In the genomic region with DNA sequence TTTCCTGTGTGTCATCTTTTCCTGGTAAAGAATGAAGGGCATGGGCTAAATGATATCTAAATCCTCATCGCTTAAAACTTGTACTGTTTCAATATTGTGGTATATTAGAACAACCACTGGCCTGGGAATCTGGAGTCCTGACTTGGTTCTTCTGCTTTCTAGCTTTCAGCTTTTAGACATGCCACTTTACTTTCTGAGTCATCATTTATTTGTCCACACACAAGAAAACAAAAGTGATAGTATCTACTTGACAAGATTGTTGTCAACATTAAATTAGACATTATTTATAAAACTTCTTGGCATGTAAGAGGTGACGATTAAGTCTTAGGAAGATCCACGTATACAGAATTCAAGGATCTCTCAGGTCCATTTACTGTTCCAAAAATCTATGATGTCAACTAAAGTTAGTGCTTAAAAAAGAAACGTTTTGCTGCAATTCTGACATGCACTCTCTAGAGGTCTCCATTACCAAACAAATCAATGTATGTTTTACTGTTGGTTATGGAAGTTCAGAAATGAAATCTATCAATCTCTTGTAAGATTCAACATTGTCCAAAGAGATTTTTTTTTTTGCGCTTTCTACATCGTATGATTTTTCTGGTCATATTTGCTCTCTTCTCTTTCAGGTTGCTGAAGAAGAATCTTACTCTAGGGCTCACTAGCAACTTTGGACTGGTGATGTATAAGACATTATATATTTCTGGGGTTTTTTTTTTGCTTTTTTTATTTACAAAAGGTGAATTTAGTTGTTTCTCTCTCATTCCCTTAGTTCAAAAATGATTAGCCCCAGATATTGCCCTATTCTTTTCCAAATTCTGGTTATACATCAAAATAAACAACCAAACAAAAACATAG, we compare ENCODE assay signal across 8 cellular contexts. TPM values are rescaled to one million over a fixed set of nuclear protein-coding genes. Genes with fewer than 3 reads are reported as not detected.
DNase-seq lines count a peak whose midpoint lies in the region; ATAC-seq and TF ChIP-seq lines count a peak whose summit lies in the region.

No MANE protein-coding gene starts in this region.

- CTCF ChIA-PET in MCF 10A (lab: Yijun Ruan, JAX), result interaction anchor here (0.7 to 3.2 kb wide), 8 partner anchors 12 to 1309 kb away, joined by 3 to 15 read pairs (median 4); no protein-coding TSS in a partner anchor
- CTCF ChIA-PET in activated CD8-positive, alpha-beta T cell treated with anti-CD3 and anti-CD28 coated beads, Interleukin-2, amount 10 ng/mL, durations not matched to agents 7 days and 5 days (lab: Charles Lee), result no interaction called here

- intact Hi-C loops in MCF 10A (cut with micrococcal nuclease), result no loop called here
- intact Hi-C loops in breast epithelium (cut with DNase I; ENCODE audit: low total_unique reads), result no loop called here

- H3K36me3 ChIP-seq in breast epithelium (no peaks in the 10 kb centered on the region), endodermal cell (ENCODE audit: control insufficient read depth, insufficient read depth, low read length) (no peaks in the 10 kb centered on the region)

- POLR2A ChIA-PET in MCF 10A (lab: Yijun Ruan, JAX), result interaction anchor here (1.0 kb wide), 1 partner anchor 152 kb away, joined by 5 read pairs; no protein-coding TSS in a partner anchor
- POLR2A ChIA-PET in activated CD8-positive, alpha-beta T cell treated with anti-CD3 and anti-CD28 coated beads, Interleukin-2, amount 10 ng/mL, durations not matched to agents 7 days and 5 days (lab: Charles Lee), result no interaction called here

- no peak overlapping the region for H3K9ac ChIP-seq in endodermal cell (ENCODE audit: extremely low read depth, low read length, poor library complexity, severe bottlenecking)

- H3K4me1 ChIP-seq in breast epithelium (no peaks in the 10 kb centered on the region), endodermal cell (ENCODE audit: control insufficient read depth, insufficient read depth, low read length) (no peaks in the 10 kb centered on the region)

- H3K27me3 Mint-ChIP-seq in MCF 10A (ENCODE audit: insufficient read depth, unreplicated experiment) (peaks cover 75% of the 10 kb centered on the region), endodermal cell (ENCODE audit: insufficient read depth) (peaks cover 2% of the 10 kb centered on the region), type B pancreatic cell (peaks cover 25% of the 10 kb centered on the region)
- no peaks in the 10 kb centered on the region for H3K27me3 Mint-ChIP-seq in activated CD8-positive, alpha-beta T cell treated with anti-CD3 and anti-CD28 coated beads, Interleukin-2, amount 10 ng/mL, durations not matched to agents 7 days and 5 days (ENCODE audit: low read depth)

- BruUV-seq in MCF 10A (replicated peaks; lab: Mats Ljungman, UMichigan), result no TSS peak

- DNase-seq in MCF 10A (ENCODE audit: unreplicated experiment) (peak; percentile 31), breast epithelium (ENCODE audit: low spot score in 2 of 2) (no peak), NCI-H2196 treated with DMSO at 0.1 percent for 48 hours (lab: John Stamatoyannopoulos, UW; ENCODE audit: unreplicated experiment) (peak; percentile 27), endodermal cell (no peak), type B pancreatic cell (ENCODE audit: extremely low spot score, unreplicated experiment) (no peak), AG08396 (ENCODE audit: low spot score) (no peak), kidney glomerular epithelial cell (lab: John Stamatoyannopoulos, UW) (no peak)
- no peak for DNase-seq in activated CD8-positive, alpha-beta T cell treated with anti-CD3 and anti-CD28 coated beads, Interleukin-2, amount 10 ng/mL, durations not matched to agents 7 days and 5 days

- no peak overlapping the region for H3K27ac Mint-ChIP-seq in MCF 10A (ENCODE audit: low read depth, unreplicated experiment)
- no peak overlapping the region for H3K27ac Mint-ChIP-seq in endodermal cell
- no peak overlapping the region for H3K27ac Mint-ChIP-seq in type B pancreatic cell
- no peak overlapping the region for H3K27ac Mint-ChIP-seq in activated CD8-positive, alpha-beta T cell treated with anti-CD3 and anti-CD28 coated beads, Interleukin-2, amount 10 ng/mL, durations not matched to agents 7 days and 5 days

- H3K27ac ChIP-seq in breast epithelium, result no peak overlapping the region
- no peak overlapping the region for H3K27ac ChIP-seq in endodermal cell (ENCODE audit: low read depth, low read length)

- H3K9me3 Mint-ChIP-seq in MCF 10A (ENCODE audit: unreplicated experiment), result no peaks in the 10 kb centered on the region
- no peaks in the 10 kb centered on the region for H3K9me3 Mint-ChIP-seq in endodermal cell
- no peaks in the 10 kb centered on the region for H3K9me3 Mint-ChIP-seq in type B pancreatic cell
- H3K9me3 Mint-ChIP-seq in activated CD8-positive, alpha-beta T cell treated with anti-CD3 and anti-CD28 coated beads, Interleukin-2, amount 10 ng/mL, durations not matched to agents 7 days and 5 days (ENCODE audit: insufficient read depth), result no peaks in the 10 kb centered on the region

- H3K4me1 Mint-ChIP-seq in MCF 10A (ENCODE audit: insufficient read depth, unreplicated experiment), result no peaks in the 10 kb centered on the region
- H3K4me1 Mint-ChIP-seq in endodermal cell, result no peaks in the 10 kb centered on the region
- peaks cover 9% of the 10 kb centered on the region for H3K4me1 Mint-ChIP-seq in type B pancreatic cell (ENCODE audit: unreplicated experiment)
- H3K4me1 Mint-ChIP-seq in activated CD8-positive, alpha-beta T cell treated with anti-CD3 and anti-CD28 coated beads, Interleukin-2, amount 10 ng/mL, durations not matched to agents 7 days and 5 days (ENCODE audit: low read depth), result no peaks in the 10 kb centered on the region

- TF ChIP-seq POLR2A in breast epithelium (IDR thresholded peaks at IDR 0.05), result no peak

- ATAC-seq in activated CD8-positive, alpha-beta T cell treated with anti-CD3 and anti-CD28 coated beads, Interleukin-2, amount 10 ng/mL, durations not matched to agents 7 days and 5 days, result no peak

- 76 to 97% methylated on average over 4 to 6 of the region's 6 CpGs for WGBS in endodermal cell (ENCODE audit: insufficient coverage in 1 of 2, insufficient read length in 1 of 2), 2 experiments

- peaks cover 0 to 9% of the 10 kb centered on the region in 2 donors for H3K27me3 ChIP-seq in breast epithelium
- no peaks in the 10 kb centered on the region for H3K27me3 ChIP-seq in endodermal cell (ENCODE audit: control insufficient read depth, insufficient read depth, low read length, poor library complexity, severe bottlenecking)

- H3K4me3 ChIP-seq in breast epithelium, result no peak overlapping the region
- H3K4me3 ChIP-seq in endodermal cell (ENCODE audit: low read length), result no peak overlapping the region

- TF ChIP-seq CTCF in MCF 10A (IDR thresholded peaks at IDR 0.05; ENCODE audit: unreplicated experiment), result peak; percentile 35
- TF ChIP-seq CTCF in breast epithelium (IDR thresholded peaks at IDR 0.05), result no peak
- peak; percentile 64 for TF ChIP-seq CTCF in endodermal cell (conservative IDR thresholded peaks at IDR 0.05)
- peak; percentile 66 for TF ChIP-seq CTCF in type B pancreatic cell (conservative IDR thresholded peaks at IDR 0.05)

- H3K36me3 Mint-ChIP-seq in MCF 10A (ENCODE audit: insufficient read depth, unreplicated experiment), result no peaks in the 10 kb centered on the region
- H3K36me3 Mint-ChIP-seq in endodermal cell (ENCODE audit: low read depth), result no peaks in the 10 kb centered on the region
- no peaks in the 10 kb centered on the region for H3K36me3 Mint-ChIP-seq in type B pancreatic cell
- no peaks in the 10 kb centered on the region for H3K36me3 Mint-ChIP-seq in activated CD8-positive, alpha-beta T cell treated with anti-CD3 and anti-CD28 coated beads, Interleukin-2, amount 10 ng/mL, durations not matched to agents 7 days and 5 days (ENCODE audit: low read depth)

- H3K4me3 Mint-ChIP-seq in MCF 10A (ENCODE audit: unreplicated experiment), result no peak overlapping the region
- no peak overlapping the region for H3K4me3 Mint-ChIP-seq in endodermal cell
- H3K4me3 Mint-ChIP-seq in type B pancreatic cell, result no peak overlapping the region
- no peak overlapping the region for H3K4me3 Mint-ChIP-seq in activated CD8-positive, alpha-beta T cell treated with anti-CD3 and anti-CD28 coated beads, Interleukin-2, amount 10 ng/mL, durations not matched to agents 7 days and 5 days

- H3K9me3 ChIP-seq in breast epithelium (no peaks in the 10 kb centered on the region), endodermal cell (ENCODE audit: control insufficient read depth, low read length) (no peaks in the 10 kb centered on the region)

RNA-seq across cellular contexts. Expression of a gene that starts 53.6 kb away (rescaled TPM):
- total RNA-seq in MCF 10A (2022) (not detected in 2 replicates), breast epithelium (1 to 10 TPM; 5.7 to 7.7 (median 6.6) TPM), endodermal cell (1 to 10 TPM; 6.5 to 7.2 TPM), type B pancreatic cell (ENCODE audit: low replicate concordance) (2.5 and 4.0 TPM in 2 replicates)
- 3.2 TPM for polyA plus RNA-seq in endodermal cell (2013, experiment 1 of 2)
- 4.3 TPM for polyA plus RNA-seq in endodermal cell (2013, experiment 2 of 2)
- total RNA-seq in activated CD8-positive, alpha-beta T cell treated with anti-CD3 and anti-CD28 coated beads, Interleukin-2, amount 10 ng/mL, durations not matched to agents 7 days and 5 days, result not detected

Comparison
In these comparisons a context has a peak if more than half of its experiments do, and no peak if none do; other contexts are left out.
1. DNase-seq: peak in MCF 10A (single experiment) and NCI-H2196 treated with DMSO at 0.1 percent for 48 hours (single experiment); none in breast epithelium (0 of 2), endodermal cell (single experiment), type B pancreatic cell (single experiment), AG08396 (single experiment), kidney glomerular epithelial cell (single experiment) and activated CD8-positive, alpha-beta T cell treated with anti-CD3 and anti-CD28 coated beads, Interleukin-2, amount 10 ng/mL, durations not matched to agents 7 days and 5 days (single experiment).
2. CTCF ChIP-seq: peak in MCF 10A (single experiment), endodermal cell (single experiment) and type B pancreatic cell (single experiment); none in breast epithelium (0 of 3).